In genomic region chr10:94307046-94307615, GRCh38 we compare ENCODE assay signal across 14 cellular contexts. TPM values are rescaled to one million over a fixed set of nuclear protein-coding genes. Genes with fewer than 3 reads are reported as not detected.
DNase-seq lines count a peak whose midpoint lies in the region.
"Had no signal": no experiment of that assay in that cellular context is flagged by ENCODE, and none has a peak within 500 bp of the region (broad histone marks: within the 10 kb centered on the region; RNA-seq: fewer than 3 reads in every experiment).

No MANE protein-coding gene starts in this region.

- peak; percentile 23 for DNase-seq in EH (ENCODE audit: low read depth)
- DNase-seq in SW480 (ENCODE audit: low spot score), result peak; percentile 32
- peak; percentile 58 to 79 for DNase-seq in dermis microvascular lymphatic vessel endothelial cell (ENCODE audit: low read depth in 2 of 2)
- DNase-seq in kidney tubule cell (ENCODE audit: low spot score), result peak; percentile 17
- no peak for DNase-seq in NCI-H1436 treated with DMSO at 0.1 percent for 48 hours (lab: John Stamatoyannopoulos, UW)
- DNase-seq in T-helper 1 cell, result no peak
- DNase-seq in T-helper 2 cell, result no peak
- DNase-seq: ACHN; C1 segment of cervical spinal cord; Calu3; CD4-positive, alpha-beta T cell; DMS79; EL; GDM1 had no signal

RNA-seq across cellular contexts. Expression of gene NOC3L, which starts 55.6 kb away (rescaled TPM):
- 16.3 and 19.1 TPM in 2 replicates for total RNA-seq in dermis microvascular lymphatic vessel endothelial cell

Comparison
In these comparisons a context has a peak if more than half of its experiments do, and no peak if none do; other contexts are left out.
1. DNase-seq: peak in EH (single experiment), SW480 (single experiment), dermis microvascular lymphatic vessel endothelial cell (2 of 2) and kidney tubule cell (single experiment); none in NCI-H1436 treated with DMSO at 0.1 percent for 48 hours (single experiment), T-helper 1 cell (0 of 5) and T-helper 2 cell (0 of 5).